9 cellular contexts compared by ENCODE assay signal in the genomic region with DNA sequence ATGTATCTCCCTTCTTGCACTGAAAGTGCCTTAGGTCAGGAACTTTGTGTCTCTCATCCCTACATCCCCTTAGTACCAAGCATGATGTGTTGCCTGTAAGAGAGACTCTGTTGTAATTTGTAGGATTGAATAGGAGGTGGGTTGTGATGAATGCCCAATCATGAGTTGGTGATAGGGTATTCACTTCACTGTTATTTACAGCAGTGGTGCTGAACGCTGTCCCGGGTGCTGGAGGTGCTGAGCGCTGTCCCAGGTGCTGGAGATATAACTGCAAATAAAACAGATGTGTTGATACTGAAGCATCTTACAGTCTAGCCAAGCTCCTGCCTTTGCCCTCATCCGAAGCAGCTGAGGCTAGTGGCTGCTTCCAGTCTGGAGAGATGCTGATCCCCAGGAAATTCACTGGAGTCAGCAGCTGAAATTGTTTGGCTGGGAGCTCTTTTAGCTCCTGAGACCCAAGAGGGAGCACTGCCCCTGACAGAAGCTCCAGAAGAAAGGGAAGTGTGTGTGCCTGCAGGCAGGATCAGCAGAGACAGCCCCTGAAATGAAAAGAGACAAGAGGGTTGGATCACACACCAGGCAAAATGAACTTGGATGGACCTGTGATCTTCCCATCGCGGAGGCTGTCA.
DNase-seq lines count a peak whose midpoint lies in the region; ATAC-seq and TF ChIP-seq lines count a peak whose summit lies in the region.
"Had no signal": no experiment of that assay in that cellular context is flagged by ENCODE, and none has a peak within 500 bp of the region (broad histone marks: within the 10 kb centered on the region; RNA-seq: fewer than 3 reads in every experiment).

No MANE protein-coding gene starts in this region.

- H3K9me3 ChIP-seq in HEK293 (ENCODE audit: control insufficient read depth, insufficient read depth, low read depth, low read length), result no peaks in the 10 kb centered on the region
- H3K9me3 ChIP-seq in tibial nerve, result peaks cover 0 to 10% (median 4%) of the 10 kb centered on the region in 4 donors

- H3K4me1 ChIP-seq in HEK293 (ENCODE audit: control insufficient read depth, insufficient read depth, low read length) (no peaks in the 10 kb centered on the region), tibial nerve (no peaks in the 10 kb centered on the region)

- 28 to 33% methylated on average over 6 of the region's 6 CpGs for WGBS in tibial nerve, 2 donors

- no peak for TF ChIP-seq POLR2A in tibial nerve (IDR thresholded peaks at IDR 0.05)

- no peak overlapping the region for H3K4me3 ChIP-seq in HEK293 (ENCODE audit: low read depth, low read length)
- H3K4me3 ChIP-seq in tibial nerve, result no peak overlapping the region
- H3K4me3 ChIP-seq: skin epidermis had no signal

- ATAC-seq in GM21381 (IDR thresholded peaks at IDR 0.05; ENCODE audit: unreplicated experiment) (no peak), HG03571 (IDR thresholded peaks at IDR 0.05; ENCODE audit: unreplicated experiment) (no peak)

- no peaks in the 10 kb centered on the region for H3K27me3 ChIP-seq in tibial nerve

- H3K36me3 ChIP-seq in HEK293 (ENCODE audit: control insufficient read depth in 2 of 2, insufficient read depth in 1 of 2, low read length in 2 of 2) (no peaks in the 10 kb centered on the region), tibial nerve (no peaks in the 10 kb centered on the region)

- no peak overlapping the region for H3K27ac ChIP-seq in HEK293 (ENCODE audit: extremely low read depth, low read depth, low read length)
- no peak overlapping the region for H3K27ac ChIP-seq in tibial nerve
- H3K27ac ChIP-seq: skin epidermis had no signal

- TF ChIP-seq CTCF in HEK293 (tag by site-specific recombination; IDR thresholded peaks at IDR 0.05), result no peak
- no peak for TF ChIP-seq CTCF in tibial nerve (IDR thresholded peaks at IDR 0.05)

- no peak for TF ChIP-seq EP300 in tibial nerve (IDR thresholded peaks at IDR 0.05)

- POLR2A ChIA-PET in HEK293 (lab: Yijun Ruan, JAX), result no interaction called here

- CTCF ChIA-PET in HEK293 (lab: Yijun Ruan, JAX), result no interaction called here

- DNase-seq in Ammon's horn (ENCODE audit: low spot score) (peak; percentile 11), UCSD-AML1 (lab: John Stamatoyannopoulos, UW; ENCODE audit: unreplicated experiment) (peak; percentile 50), iPS-NIHi7 (ENCODE audit: extremely low spot score) (peak; percentile 84), DMS153 (lab: John Stamatoyannopoulos, UW) (no peak), tibial nerve (ENCODE audit: low spot score in 2 of 2) (no peak)

TF ChIP-seq in HEK293, 187 proteins besides CTCF, POLR2A, EP300 and RAD21 (continues in another document):
- TF ChIP-seq HOXD13 (CRISPR knock-in tag; IDR thresholded peaks at IDR 0.05; ENCODE audit: borderline replicate concordance) (peak; percentile 92), ZSCAN30 (tag by site-specific recombination; IDR thresholded peaks at IDR 0.05) (no peak), ZNF561 (tag by site-specific recombination; IDR thresholded peaks at IDR 0.05; ENCODE audit: borderline replicate concordance) (no peak), ZNF510 (tag by site-specific recombination; IDR thresholded peaks at IDR 0.05; ENCODE audit: insufficient replicate concordance) (no peak), HOXC10 (CRISPR knock-in tag; IDR thresholded peaks at IDR 0.05) (peak; percentile 87; the same call in 1 of the 2 replicates), SP2 (tag by site-specific recombination; IDR thresholded peaks at IDR 0.05) (no peak), ZNF843 (tag by site-specific recombination; IDR thresholded peaks at IDR 0.05) (no peak), ZIC2 (tag by site-specific recombination; IDR thresholded peaks at IDR 0.05) (no peak), ZEB2 (tag by site-specific recombination; IDR thresholded peaks at IDR 0.05) (no peak), ZFP3 (tag by site-specific recombination; IDR thresholded peaks at IDR 0.05; ENCODE audit: low read depth) (no peak), ZNF239 (tag by site-specific recombination; IDR thresholded peaks at IDR 0.05) (no peak), ZNF837 (tag by site-specific recombination; IDR thresholded peaks at IDR 0.05) (no peak), ZNF121 (tag by site-specific recombination; IDR thresholded peaks at IDR 0.05) (no peak)
- TF ChIP-seq, protein P1, sequence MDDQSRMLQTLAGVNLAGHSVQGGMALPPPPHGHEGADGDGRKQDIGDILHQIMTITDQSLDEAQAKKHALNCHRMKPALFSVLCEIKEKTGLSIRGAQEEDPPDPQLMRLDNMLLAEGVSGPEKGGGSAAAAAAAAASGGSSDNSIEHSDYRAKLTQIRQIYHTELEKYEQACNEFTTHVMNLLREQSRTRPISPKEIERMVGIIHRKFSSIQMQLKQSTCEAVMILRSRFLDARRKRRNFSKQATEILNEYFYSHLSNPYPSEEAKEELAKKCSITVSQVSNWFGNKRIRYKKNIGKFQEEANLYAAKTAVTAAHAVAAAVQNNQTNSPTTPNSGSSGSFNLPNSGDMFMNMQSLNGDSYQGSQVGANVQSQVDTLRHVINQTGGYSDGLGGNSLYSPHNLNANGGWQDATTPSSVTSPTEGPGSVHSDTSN (CRISPR knock-in tag; IDR thresholded peaks at IDR 0.05), result peak; percentile 94; the same call in 1 of the 2 replicates
- TF ChIP-seq, protein P2, sequence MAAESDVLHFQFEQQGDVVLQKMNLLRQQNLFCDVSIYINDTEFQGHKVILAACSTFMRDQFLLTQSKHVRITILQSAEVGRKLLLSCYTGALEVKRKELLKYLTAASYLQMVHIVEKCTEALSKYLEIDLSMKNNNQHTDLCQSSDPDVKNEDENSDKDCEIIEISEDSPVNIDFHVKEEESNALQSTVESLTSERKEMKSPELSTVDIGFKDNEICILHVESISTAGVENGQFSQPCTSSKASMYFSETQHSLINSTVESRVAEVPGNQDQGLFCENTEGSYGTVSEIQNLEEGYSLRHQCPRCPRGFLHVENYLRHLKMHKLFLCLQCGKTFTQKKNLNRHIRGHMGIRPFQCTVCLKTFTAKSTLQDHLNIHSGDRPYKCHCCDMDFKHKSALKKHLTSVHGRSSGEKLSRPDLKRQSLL (tag by site-specific recombination; IDR thresholded peaks at IDR 0.05), result no peak
- TF ChIP-seq, protein P3, sequence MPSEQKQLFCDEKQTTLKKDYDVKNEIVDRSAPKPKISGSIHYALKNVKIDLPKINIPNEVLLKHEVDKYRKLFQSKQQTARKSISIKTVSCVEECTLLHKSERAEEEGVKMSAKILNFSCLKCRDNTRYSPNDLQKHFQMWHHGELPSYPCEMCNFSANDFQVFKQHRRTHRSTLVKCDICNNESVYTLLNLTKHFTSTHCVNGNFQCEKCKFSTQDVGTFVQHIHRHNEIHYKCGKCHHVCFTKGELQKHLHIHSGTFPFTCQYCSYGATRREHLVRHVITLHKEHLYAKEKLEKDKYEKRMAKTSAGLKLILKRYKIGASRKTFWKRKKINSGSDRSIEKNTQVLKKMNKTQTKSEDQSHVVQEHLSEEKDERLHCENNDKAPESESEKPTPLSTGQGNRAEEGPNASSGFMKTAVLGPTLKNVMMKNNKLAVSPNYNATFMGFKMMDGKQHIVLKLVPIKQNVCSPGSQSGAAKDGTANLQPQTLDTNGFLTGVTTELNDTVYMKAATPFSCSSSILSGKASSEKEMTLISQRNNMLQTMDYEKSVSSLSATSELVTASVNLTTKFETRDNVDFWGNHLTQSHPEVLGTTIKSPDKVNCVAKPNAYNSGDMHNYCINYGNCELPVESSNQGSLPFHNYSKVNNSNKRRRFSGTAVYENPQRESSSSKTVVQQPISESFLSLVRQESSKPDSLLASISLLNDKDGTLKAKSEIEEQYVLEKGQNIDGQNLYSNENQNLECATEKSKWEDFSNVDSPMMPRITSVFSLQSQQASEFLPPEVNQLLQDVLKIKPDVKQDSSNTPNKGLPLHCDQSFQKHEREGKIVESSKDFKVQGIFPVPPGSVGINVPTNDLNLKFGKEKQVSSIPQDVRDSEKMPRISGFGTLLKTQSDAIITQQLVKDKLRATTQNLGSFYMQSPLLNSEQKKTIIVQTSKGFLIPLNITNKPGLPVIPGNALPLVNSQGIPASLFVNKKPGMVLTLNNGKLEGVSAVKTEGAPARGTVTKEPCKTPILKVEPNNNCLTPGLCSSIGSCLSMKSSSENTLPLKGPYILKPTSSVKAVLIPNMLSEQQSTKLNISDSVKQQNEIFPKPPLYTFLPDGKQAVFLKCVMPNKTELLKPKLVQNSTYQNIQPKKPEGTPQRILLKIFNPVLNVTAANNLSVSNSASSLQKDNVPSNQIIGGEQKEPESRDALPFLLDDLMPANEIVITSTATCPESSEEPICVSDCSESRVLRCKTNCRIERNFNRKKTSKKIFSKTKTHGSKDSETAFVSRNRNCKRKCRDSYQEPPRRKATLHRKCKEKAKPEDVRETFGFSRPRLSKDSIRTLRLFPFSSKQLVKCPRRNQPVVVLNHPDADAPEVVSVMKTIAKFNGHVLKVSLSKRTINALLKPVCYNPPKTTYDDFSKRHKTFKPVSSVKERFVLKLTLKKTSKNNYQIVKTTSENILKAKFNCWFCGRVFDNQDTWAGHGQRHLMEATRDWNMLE (tag by site-specific recombination; conservative IDR thresholded peaks at IDR 0.05; ENCODE audit: low read depth), result no peak
- TF ChIP-seq, protein P4, sequence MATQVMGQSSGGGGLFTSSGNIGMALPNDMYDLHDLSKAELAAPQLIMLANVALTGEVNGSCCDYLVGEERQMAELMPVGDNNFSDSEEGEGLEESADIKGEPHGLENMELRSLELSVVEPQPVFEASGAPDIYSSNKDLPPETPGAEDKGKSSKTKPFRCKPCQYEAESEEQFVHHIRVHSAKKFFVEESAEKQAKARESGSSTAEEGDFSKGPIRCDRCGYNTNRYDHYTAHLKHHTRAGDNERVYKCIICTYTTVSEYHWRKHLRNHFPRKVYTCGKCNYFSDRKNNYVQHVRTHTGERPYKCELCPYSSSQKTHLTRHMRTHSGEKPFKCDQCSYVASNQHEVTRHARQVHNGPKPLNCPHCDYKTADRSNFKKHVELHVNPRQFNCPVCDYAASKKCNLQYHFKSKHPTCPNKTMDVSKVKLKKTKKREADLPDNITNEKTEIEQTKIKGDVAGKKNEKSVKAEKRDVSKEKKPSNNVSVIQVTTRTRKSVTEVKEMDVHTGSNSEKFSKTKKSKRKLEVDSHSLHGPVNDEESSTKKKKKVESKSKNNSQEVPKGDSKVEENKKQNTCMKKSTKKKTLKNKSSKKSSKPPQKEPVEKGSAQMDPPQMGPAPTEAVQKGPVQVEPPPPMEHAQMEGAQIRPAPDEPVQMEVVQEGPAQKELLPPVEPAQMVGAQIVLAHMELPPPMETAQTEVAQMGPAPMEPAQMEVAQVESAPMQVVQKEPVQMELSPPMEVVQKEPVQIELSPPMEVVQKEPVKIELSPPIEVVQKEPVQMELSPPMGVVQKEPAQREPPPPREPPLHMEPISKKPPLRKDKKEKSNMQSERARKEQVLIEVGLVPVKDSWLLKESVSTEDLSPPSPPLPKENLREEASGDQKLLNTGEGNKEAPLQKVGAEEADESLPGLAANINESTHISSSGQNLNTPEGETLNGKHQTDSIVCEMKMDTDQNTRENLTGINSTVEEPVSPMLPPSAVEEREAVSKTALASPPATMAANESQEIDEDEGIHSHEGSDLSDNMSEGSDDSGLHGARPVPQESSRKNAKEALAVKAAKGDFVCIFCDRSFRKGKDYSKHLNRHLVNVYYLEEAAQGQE (tag by site-specific recombination; IDR thresholded peaks at IDR 0.05), result peak; percentile 99

Comparison
In these comparisons a context has a peak if more than half of its experiments do, and no peak if none do; other contexts are left out.
1. DNase-seq: peak in Ammon's horn (single experiment), UCSD-AML1 (single experiment) and iPS-NIHi7 (single experiment); none in DMS153 (single experiment) and tibial nerve (0 of 2).